Comparison of ENCODE assay signal across 8 cellular contexts in the genomic region with DNA sequence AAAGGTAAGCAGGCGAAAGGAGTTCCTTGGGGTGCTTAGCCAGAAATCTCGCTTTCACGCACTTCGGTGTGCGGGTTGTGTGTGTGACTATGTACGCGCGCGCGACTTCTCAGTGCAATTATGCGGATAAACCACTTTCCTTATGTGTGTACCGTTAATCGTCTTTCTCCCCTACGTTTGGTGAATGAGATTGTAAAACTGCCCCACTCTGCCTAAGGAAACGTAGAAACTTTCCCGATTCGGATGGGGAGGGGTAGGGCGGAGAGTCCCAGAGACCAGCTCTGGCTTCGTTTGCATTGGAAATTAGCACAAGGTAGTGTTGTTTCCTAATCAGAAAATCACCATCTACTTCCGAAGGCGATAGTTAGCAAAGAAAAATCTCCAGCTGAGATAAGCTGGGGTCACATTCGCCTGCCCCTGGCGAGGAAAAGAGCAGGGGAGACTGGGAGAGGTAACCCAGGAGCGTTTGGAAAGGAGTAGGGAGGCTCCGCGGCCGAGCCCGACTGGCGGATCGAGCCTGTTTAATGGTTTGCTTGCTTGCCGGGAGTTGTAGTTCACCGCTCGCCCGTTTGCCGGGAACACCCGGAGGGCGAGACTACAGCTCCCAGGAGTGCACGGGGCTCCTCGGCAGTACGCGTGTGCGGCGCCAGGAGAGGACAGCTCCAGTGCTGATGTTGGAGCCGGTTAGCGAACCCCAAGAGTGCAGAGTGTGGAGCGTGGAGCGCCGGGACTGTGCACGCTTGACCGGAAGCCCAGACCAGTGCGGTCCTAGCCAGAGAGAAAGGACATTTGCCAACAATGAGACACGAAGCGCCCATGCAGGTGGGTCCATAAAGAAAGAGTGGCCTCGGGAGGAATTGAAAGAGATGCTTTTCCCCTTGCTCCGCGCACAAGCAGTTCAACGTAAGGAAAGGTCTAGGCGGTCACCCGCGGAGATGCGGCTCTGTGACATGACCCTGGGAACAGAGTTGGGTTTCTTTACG. TPM values are rescaled to one million over a fixed set of nuclear protein-coding genes. Genes with fewer than 3 reads are reported as not detected.
DNase-seq lines count a peak whose midpoint lies in the region; ATAC-seq lines count a peak whose summit lies in the region.

A gene with protein sequence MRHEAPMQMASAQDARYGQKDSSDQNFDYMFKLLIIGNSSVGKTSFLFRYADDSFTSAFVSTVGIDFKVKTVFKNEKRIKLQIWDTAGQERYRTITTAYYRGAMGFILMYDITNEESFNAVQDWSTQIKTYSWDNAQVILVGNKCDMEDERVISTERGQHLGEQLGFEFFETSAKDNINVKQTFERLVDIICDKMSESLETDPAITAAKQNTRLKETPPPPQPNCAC (plus strand): TSS at position 665 of the 983 bp plus-strand sequence. CDS start 134 bp downstream, at position 799.

- peak within 1 kb of the TSS in 3 of 4 donors; percentile 55 to 75 (median 58) for H3K4me3 Mint-ChIP-seq in CD4-positive, CD25-positive, alpha-beta regulatory T cell
- H3K4me3 Mint-ChIP-seq in activated CD4-positive, alpha-beta memory T cell treated with anti-CD3 and anti-CD28 coated beads for 36 hours: peak within 1 kb of the TSS; percentile 66

- no peaks in the 10 kb centered on the region for H3K36me3 Mint-ChIP-seq in CD4-positive, CD25-positive, alpha-beta regulatory T cell
- H3K36me3 Mint-ChIP-seq in activated CD4-positive, alpha-beta memory T cell treated with anti-CD3 and anti-CD28 coated beads for 36 hours: no peaks in the 10 kb centered on the region

- H3K27ac Mint-ChIP-seq in CD4-positive, CD25-positive, alpha-beta regulatory T cell: no peak within 1 kb of the TSS
- H3K27ac Mint-ChIP-seq in activated CD4-positive, alpha-beta memory T cell treated with anti-CD3 and anti-CD28 coated beads for 36 hours: no peak within 1 kb of the TSS

- peaks cover 5 to 18% (median 9%) of the 10 kb centered on the region in 4 donors for H3K4me1 Mint-ChIP-seq in CD4-positive, CD25-positive, alpha-beta regulatory T cell
- H3K4me1 Mint-ChIP-seq in activated CD4-positive, alpha-beta memory T cell treated with anti-CD3 and anti-CD28 coated beads for 36 hours (ENCODE audit: low read depth): peaks cover 19% of the 10 kb centered on the region

- no peaks in the 10 kb centered on the region for H3K36me3 ChIP-seq in CD4-positive, CD25-positive, alpha-beta regulatory T cell (ENCODE audit: control insufficient read depth, insufficient read depth, low read length)

- POLR2A ChIA-PET in activated CD4-positive, alpha-beta memory T cell treated with anti-CD3 and anti-CD28 coated beads for 36 hours (lab: Charles Lee): no interaction called here

- DNase-seq in CD4-positive, CD25-positive, alpha-beta regulatory T cell: peak in 2 of 3 donors; percentile 2 to 66
- DNase-seq in NCI-H345 treated with DMSO at 0.1 percent for 48 hours (lab: John Stamatoyannopoulos, UW; ENCODE audit: unreplicated experiment): peak; percentile 90
- DNase-seq in activated CD4-positive, alpha-beta memory T cell treated with anti-CD3 and anti-CD28 coated beads for 36 hours: peak; percentile 76
- peak; percentile 77 for DNase-seq in epithelial cell of prostate (ENCODE audit: low read depth, low spot score)
- peak; percentile 94 for DNase-seq in mesenteric fat pad (ENCODE audit: low spot score)
- peak; percentile 24 to 39 for DNase-seq in stimulated activated CD8-positive, alpha-beta memory T cell treated with anti-CD3 and anti-CD28 coated beads, Interleukin-15, amount 100 ng/mL, for 48 hours (ENCODE audit: low read depth in 2 of 2)

- H3K27me3 Mint-ChIP-seq in CD4-positive, CD25-positive, alpha-beta regulatory T cell: peaks cover 42% of the 10 kb centered on the region
- H3K27me3 Mint-ChIP-seq in activated CD4-positive, alpha-beta memory T cell treated with anti-CD3 and anti-CD28 coated beads for 36 hours: peaks cover 38% of the 10 kb centered on the region

- H3K9me3 Mint-ChIP-seq in CD4-positive, CD25-positive, alpha-beta regulatory T cell: peaks cover 0 to 7% (median 0%) of the 10 kb centered on the region in 7 donors
- no peaks in the 10 kb centered on the region for H3K9me3 Mint-ChIP-seq in activated CD4-positive, alpha-beta memory T cell treated with anti-CD3 and anti-CD28 coated beads for 36 hours

- peak within 1 kb of the TSS; percentile 7 for H3K4me3 ChIP-seq in CD4-positive, CD25-positive, alpha-beta regulatory T cell (ENCODE audit: low read depth, low read length)

- no peaks in the 10 kb centered on the region for H3K9me3 ChIP-seq in CD4-positive, CD25-positive, alpha-beta regulatory T cell (ENCODE audit: control insufficient read depth in 2 of 2, low read length in 2 of 2)

- intact Hi-C loops in activated CD4-positive, alpha-beta memory T cell treated with anti-CD3 and anti-CD28 coated beads for 36 hours (cut with micrococcal nuclease): no loop called here

- H3K4me1 ChIP-seq in CD4-positive, CD25-positive, alpha-beta regulatory T cell (ENCODE audit: control insufficient read depth, insufficient read depth, low read length, poor library complexity, severe bottlenecking): no peaks in the 10 kb centered on the region

- peaks cover 29% of the 10 kb centered on the region for H3K27me3 ChIP-seq in CD4-positive, CD25-positive, alpha-beta regulatory T cell (ENCODE audit: control insufficient read depth, insufficient read depth, low read length)

- H3K27ac ChIP-seq in CD4-positive, CD25-positive, alpha-beta regulatory T cell (ENCODE audit: insufficient read depth, low read length, poor library complexity, severe bottlenecking): no peak within 1 kb of the TSS
- no peak within 1 kb of the TSS for H3K27ac ChIP-seq in epithelial cell of prostate

- peak; percentile 77 to 81 for ATAC-seq in CD4-positive, CD25-positive, alpha-beta regulatory T cell (ENCODE audit: low read depth in 2 of 2)
- ATAC-seq in GM19324 (IDR thresholded peaks at IDR 0.05; ENCODE audit: low FRiP score, unreplicated experiment): peak; percentile 100
- peak; percentile 100 for ATAC-seq in HG03354 (IDR thresholded peaks at IDR 0.05; ENCODE audit: poor library complexity, severe bottlenecking, unreplicated experiment)

- CTCF ChIA-PET in activated CD4-positive, alpha-beta memory T cell treated with anti-CD3 and anti-CD28 coated beads for 36 hours (lab: Charles Lee): no interaction called here

RNA-seq across cellular contexts. Expression of the gene that starts here (rescaled TPM):
- not detected for total RNA-seq in CD4-positive, CD25-positive, alpha-beta regulatory T cell
- not detected for polyA plus RNA-seq in CD4-positive, CD25-positive, alpha-beta regulatory T cell
- total RNA-seq in activated CD4-positive, alpha-beta memory T cell treated with anti-CD3 and anti-CD28 coated beads for 36 hours: not detected
- total RNA-seq in mesenteric fat pad: 8.4 TPM

Comparison
In these comparisons a context has a peak if more than half of its experiments do, and no peak if none do; other contexts are left out.
1. Peak in DNase-seq, ATAC-seq and H3K4me3 ChIP-seq in CD4-positive, CD25-positive, alpha-beta regulatory T cell; RNA of the gene not detected or under 1 TPM.
2. Peak in DNase-seq in activated CD4-positive, alpha-beta memory T cell treated with anti-CD3 and anti-CD28 coated beads for 36 hours; RNA of the gene not detected or under 1 TPM.
3. DNase-seq: peak in every context shown above with its lines; median percentile 94 in mesenteric fat pad; 90 in NCI-H345 treated with DMSO at 0.1 percent for 48 hours; 77 in epithelial cell of prostate; 76 in activated CD4-positive, alpha-beta memory T cell treated with anti-CD3 and anti-CD28 coated beads for 36 hours; 34 in CD4-positive, CD25-positive, alpha-beta regulatory T cell; 32 in stimulated activated CD8-positive, alpha-beta memory T cell treated with anti-CD3 and anti-CD28 coated beads, Interleukin-15, amount 100 ng/mL, for 48 hours.